17 cellular contexts compared by ENCODE assay signal in the genomic region with DNA sequence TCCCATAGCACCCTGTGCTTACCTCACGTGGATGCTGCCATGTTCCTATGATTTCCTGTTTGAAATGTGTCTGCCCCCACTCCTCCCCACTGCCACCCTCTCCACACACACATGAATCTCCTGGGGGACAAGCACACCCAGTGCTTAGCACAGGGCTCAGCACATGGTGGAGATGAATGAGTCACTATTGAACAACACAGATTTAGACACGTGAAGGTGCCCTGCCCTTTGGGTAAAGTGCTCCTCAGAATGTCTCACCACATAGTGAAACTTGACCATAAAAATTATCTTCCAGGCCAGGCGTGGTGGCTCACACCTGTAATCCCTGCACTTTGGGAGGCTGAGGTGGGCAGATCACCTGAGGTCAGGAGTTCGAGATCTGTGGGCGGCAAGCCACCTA.
DNase-seq lines count a peak whose midpoint lies in the region; ATAC-seq, FAIRE-seq and TF ChIP-seq lines count a peak whose summit lies in the region.
"Had no signal": no experiment of that assay in that cellular context is flagged by ENCODE, and none has a peak within 500 bp of the region (broad histone marks: within the 10 kb centered on the region; RNA-seq: fewer than 3 reads in every experiment).

No MANE protein-coding gene starts in this region.

- TF ChIP-seq RAD21 in H1 (IDR thresholded peaks at IDR 0.05 in 1 of 2, conservative IDR thresholded peaks at IDR 0.05 in 1 of 2; ENCODE audit: low read depth in 2 of 2, low read length in 2 of 2): no peak

- CTCF ChIA-PET in H1 (lab: Charles Lee; ENCODE audit: partially characterized antibody): interaction anchor here (0.8 to 14.4 kb wide), 9 partner anchors 10 to 331 kb away, joined by 3 to 168 read pairs (median 4); partner anchors contain the start of gene GCNT1

- no peak overlapping the region for H2AFZ ChIP-seq in H1 (ENCODE audit: low read length)

- no peak overlapping the region for H3K4me3 Mint-ChIP-seq in activated T-helper 17 cell treated with anti-CD3 and anti-CD28 coated beads, Interleukin-2, amount 50 U/mL, for 72 hours
- H3K4me3 Mint-ChIP-seq: B cell; CD4-positive, CD25-positive, alpha-beta regulatory T cell; CD8-positive, alpha-beta memory T cell; H9 had no signal

- FAIRE-seq in H1 (lab: Jason Lieb, UNC): no peak
- FAIRE-seq: GM12878 had no signal

- TF ChIP-seq POLR2A in H1 (IDR thresholded peaks at IDR 0.05; ENCODE audit: control extremely low read depth in 1 of 2, low read depth in 2 of 2, low read length in 2 of 2): no peak

- peak overlapping the region; percentile 26; the same call in 1 of the 2 replicates for H2BK5ac ChIP-seq in H1 (ENCODE audit: low read depth, low read length)

- no peaks in the 10 kb centered on the region for H4K20me1 ChIP-seq in H1 (replicated peaks in 1 of 2; ENCODE audit: control insufficient read depth in 1 of 2, insufficient read depth in 2 of 2, low read length in 2 of 2)
- H4K20me1 ChIP-seq: BLaER1 treated with 17β-estradiol and CSF1 and Interleukin-3, amounts not matched to agents 10 nM and 100 nM had no signal

- H2BK15ac ChIP-seq in H1 (ENCODE audit: low read length): 0 out of 2 replicates have a peak overlapping the region, but pooled peaks have one; percentile 46

- no peaks in the 10 kb centered on the region for H3K23me2 ChIP-seq in H1 (ENCODE audit: low read depth, low read length)

- POLR2A ChIA-PET in H1 (lab: Charles Lee; ENCODE audit: partially characterized antibody): no interaction called here

- no peaks in the 10 kb centered on the region for H3K36me3 Mint-ChIP-seq in activated T-helper 17 cell treated with anti-CD3 and anti-CD28 coated beads, Interleukin-2, amount 50 U/mL, for 72 hours (ENCODE audit: low read depth)
- H3K36me3 Mint-ChIP-seq: CD4-positive, CD25-positive, alpha-beta regulatory T cell; CD8-positive, alpha-beta memory T cell had no signal

- no peaks in the 10 kb centered on the region for H3K36me3 ChIP-seq in H1 (ENCODE audit: control insufficient read depth in 2 of 4, insufficient read depth in 4 of 4, low read length in 3 of 4)
- H3K36me3 ChIP-seq in mucosa of descending colon (ENCODE audit: low read depth): no peaks in the 10 kb centered on the region
- H3K36me3 ChIP-seq: BLaER1 treated with 17β-estradiol and CSF1 and Interleukin-3, amounts not matched to agents 10 nM and 100 nM had no signal

- TF ChIP-seq CTCF in C4-2B (conservative IDR thresholded peaks at IDR 0.05): no peak
- no peak for TF ChIP-seq CTCF in H1 (IDR thresholded peaks at IDR 0.05; ENCODE audit: control extremely low read depth in 1 of 3, insufficient read depth in 1 of 3, low read depth in 1 of 3, low read length in 3 of 3)
- no peak for TF ChIP-seq CTCF in fibroblast of mammary gland (conservative IDR thresholded peaks at IDR 0.05; ENCODE audit: control insufficient read depth, insufficient read depth, low read depth, low read length)
- TF ChIP-seq CTCF in mucosa of descending colon (IDR thresholded peaks at IDR 0.05): no peak

- H4K8ac ChIP-seq in H1 (ENCODE audit: extremely low read depth, insufficient read depth, low read length): no peak overlapping the region; the same call in 1 of the 2 replicates

- DNase-seq in H1 (ENCODE audit: low read depth in 1 of 2, low spot score in 2 of 2) (no peak), fibroblast of mammary gland (ENCODE audit: low read depth) (peak; percentile 43), mucosa of descending colon (no peak), OCI-M2 (lab: John Stamatoyannopoulos, UW; ENCODE audit: unreplicated experiment) (no peak)
- DNase-seq in activated naive CD4-positive, alpha-beta T cell (lab: John Stamatoyannopoulos, UW): no peak
- DNase-seq: 8988T; CD4-positive, CD25-positive, alpha-beta regulatory T cell; CD8-positive, alpha-beta memory T cell; DMS 273 treated with DMSO at 0.1 percent for 48 hours; DND-41; GOT3 had no signal

- no peak overlapping the region for H3K4ac ChIP-seq in H1 (replicated peaks; ENCODE audit: insufficient read length, low read depth, low read length)

- H3K9me3 ChIP-seq in H1 (ENCODE audit: insufficient read depth in 2 of 2, low read depth in 1 of 2, low read length in 1 of 2): peaks cover 5 to 7% of the 10 kb centered on the region in 2 experiments; a peak in 3 of 4 replicates
- no peaks in the 10 kb centered on the region for H3K9me3 ChIP-seq in mucosa of descending colon

- H3K27ac Mint-ChIP-seq in activated T-helper 17 cell treated with anti-CD3 and anti-CD28 coated beads, Interleukin-2, amount 50 U/mL, for 72 hours: no peak overlapping the region
- H3K27ac Mint-ChIP-seq: B cell; CD4-positive, CD25-positive, alpha-beta regulatory T cell; CD8-positive, alpha-beta memory T cell had no signal

- H4K91ac ChIP-seq in H1 (replicated peaks; ENCODE audit: insufficient read length, low read length): no peak overlapping the region

- no peak overlapping the region for H3K14ac ChIP-seq in H1 (ENCODE audit: insufficient read length)

- H2BK120ac ChIP-seq in H1 (replicated peaks; ENCODE audit: low read depth, low read length): no peak overlapping the region

- 85% methylated on average over 5 of the region's 5 CpGs; no CpG with 5 or more reads in 1 of the 2 experiments for WGBS in H1 (ENCODE audit: extremely low coverage in 1 of 2, insufficient coverage in 1 of 2, insufficient read length in 1 of 2, insufficient replicate concordance in 2 of 2, low coverage in 1 of 2, low lambda C conversion rate in 2 of 2, missing lambda C conversion rate in 1 of 2), 2 experiments

- H3K4me1 ChIP-seq in H1 (replicated peaks in 1 of 4; ENCODE audit: control insufficient read depth in 3 of 4, insufficient read depth in 4 of 4, low read length in 3 of 4): peaks cover 0 to 5% (median 1%) of the 10 kb centered on the region in 4 experiments; a peak in 3 of 7 replicates
- no peaks in the 10 kb centered on the region for H3K4me1 ChIP-seq in mucosa of descending colon (ENCODE audit: low read depth)

- no peak for TF ChIP-seq EP300 in H1 (IDR thresholded peaks at IDR 0.05; ENCODE audit: borderline replicate concordance in 1 of 2, low read depth in 2 of 2, low read length in 2 of 2)

- H3K9ac ChIP-seq in H1 (replicated peaks in 1 of 4; ENCODE audit: extremely low read depth in 1 of 4, low read depth in 3 of 4, low read length in 3 of 4): no peak overlapping the region
- H3K9ac ChIP-seq: BLaER1 treated with 17β-estradiol and CSF1 and Interleukin-3, amounts not matched to agents 10 nM and 100 nM had no signal

- H4K5ac ChIP-seq in H1 (ENCODE audit: insufficient read length, low read depth, low read length): no peak overlapping the region

- no peaks in the 10 kb centered on the region for H3K79me2 ChIP-seq in H1 (ENCODE audit: control insufficient read depth in 1 of 2, insufficient read depth in 2 of 2, low read length in 2 of 2)

- H3K4me3 ChIP-seq in H1 (ENCODE audit: extremely low read depth in 1 of 4, insufficient read depth in 2 of 4, low read depth in 3 of 4, low read length in 4 of 4): no peak overlapping the region
- no peak overlapping the region for H3K4me3 ChIP-seq in fibroblast of mammary gland (ENCODE audit: control insufficient read depth, low read depth, low read length)
- H3K4me3 ChIP-seq in mucosa of descending colon: no peak overlapping the region
- H3K4me3 ChIP-seq: BLaER1 treated with 17β-estradiol and CSF1 and Interleukin-3, amounts not matched to agents 10 nM and 100 nM; GM12878 had no signal

- peak; percentile 64 for ATAC-seq in mucosa of descending colon
- ATAC-seq in activated T-helper 17 cell treated with anti-CD3 and anti-CD28 coated beads, Interleukin-2, amount 50 U/mL, for 72 hours (replicated peaks): no peak
- ATAC-seq: GM12878 had no signal

- H3K4me2 ChIP-seq in H1 (ENCODE audit: insufficient read depth in 1 of 2, low read depth in 2 of 2, low read length in 2 of 2): no peak overlapping the region

- H2BK20ac ChIP-seq in H1 (ENCODE audit: low read length): no peak overlapping the region; the same call in 1 of the 2 replicates

- no peak overlapping the region for H2AK5ac ChIP-seq in H1 (ENCODE audit: low read depth, low read length)

- no peaks in the 10 kb centered on the region for H3K27me3 ChIP-seq in H1 (replicated peaks in 1 of 4; ENCODE audit: control insufficient read depth in 3 of 4, extremely low read depth in 1 of 4, insufficient read depth in 3 of 4, low read length in 3 of 4)
- H3K27me3 ChIP-seq: BLaER1 treated with 17β-estradiol and CSF1 and Interleukin-3, amounts not matched to agents 10 nM and 100 nM had no signal

- H3K27me3 Mint-ChIP-seq in activated T-helper 17 cell treated with anti-CD3 and anti-CD28 coated beads, Interleukin-2, amount 50 U/mL, for 72 hours: peaks cover 8% of the 10 kb centered on the region

- H2BK12ac ChIP-seq in H1 (ENCODE audit: low read depth, low read length): peak overlapping the region; percentile 43; the same call in 1 of the 2 replicates

- no peak overlapping the region for H3K18ac ChIP-seq in H1 (ENCODE audit: extremely low read depth, low read length)

- H3K79me1 ChIP-seq in H1 (ENCODE audit: low read depth, low read length): no peaks in the 10 kb centered on the region

- peak overlapping the region; percentile 3; the same call in 1 of the 2 replicates for H3K27ac ChIP-seq in C4-2B
- no peak overlapping the region for H3K27ac ChIP-seq in H1 (ENCODE audit: low read depth, low read length)
- H3K27ac ChIP-seq: BLaER1 treated with 17β-estradiol and CSF1 and Interleukin-3, amounts not matched to agents 10 nM and 100 nM had no signal

- no peak overlapping the region for H3K23ac ChIP-seq in H1 (ENCODE audit: insufficient read length)

- intact Hi-C loops in mucosa of descending colon (cut with DNase I, micrococcal nuclease): no loop called here

- no peaks in the 10 kb centered on the region for H3K4me1 Mint-ChIP-seq in activated T-helper 17 cell treated with anti-CD3 and anti-CD28 coated beads, Interleukin-2, amount 50 U/mL, for 72 hours
- H3K4me1 Mint-ChIP-seq: B cell had no signal

- no peaks in the 10 kb centered on the region for H3K9me3 Mint-ChIP-seq in activated T-helper 17 cell treated with anti-CD3 and anti-CD28 coated beads, Interleukin-2, amount 50 U/mL, for 72 hours

- no peak overlapping the region for H3K56ac ChIP-seq in H1 (replicated peaks; ENCODE audit: insufficient read length, low read depth, low read length)

TF ChIP-seq in H1, 55 proteins besides CTCF, POLR2A, EP300 and RAD21:
- TF ChIP-seq EGR1 (IDR thresholded peaks at IDR 0.05; ENCODE audit: borderline replicate concordance, low read depth, low read length): no peak
